ENCODE assay signal across 8 cellular contexts in the genomic region with DNA sequence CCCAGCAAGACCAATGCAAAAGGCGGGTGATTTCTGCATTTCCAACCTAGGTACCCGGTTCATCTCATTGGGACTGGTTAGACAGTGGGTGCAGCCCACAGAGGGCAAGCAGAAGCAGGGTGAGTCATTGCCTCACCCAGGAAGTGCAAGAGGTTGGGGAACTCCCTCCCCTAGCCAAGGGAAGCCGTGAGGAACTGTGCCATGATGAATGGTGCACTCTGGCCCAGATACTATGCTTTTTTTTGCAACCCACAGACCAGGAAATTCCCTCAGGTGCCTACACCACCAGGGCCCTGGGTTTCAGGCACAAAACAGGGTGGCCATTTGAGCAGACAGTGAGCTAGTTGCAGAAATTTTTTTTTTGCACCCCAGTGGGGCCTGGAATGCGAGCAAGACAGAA.
DNase-seq lines count a peak whose midpoint lies in the region; ATAC-seq lines count a peak whose summit lies in the region.

No MANE protein-coding gene starts in this region.

- peak; percentile 2 for DNase-seq in activated gamma-delta T cell treated with anti-CD3 and anti-CD28 coated beads, Interleukin-2, amount 50 U/mL, for 16 hours (ENCODE audit: low read depth)
- no peak for DNase-seq in activated gamma-delta T cell (lab: John Stamatoyannopoulos, UW)
- DNase-seq in activated naive CD4-positive, alpha-beta T cell treated with anti-CD3 and anti-CD28 coated beads, Interleukin-2, amount 50 U/mL, for 16 hours, result peak; percentile 15
- peak; percentile 51 for DNase-seq in stimulated activated CD8-positive, alpha-beta memory T cell treated with anti-CD3 and anti-CD28 coated beads, Interleukin-4, amount 100 ng/mL, for 48 hours
- DNase-seq in SK-N-DZ (ENCODE audit: low spot score), result no peak
- no peak for DNase-seq in cerebellar cortex (ENCODE audit: low spot score)
- no peak for DNase-seq in dedifferentiated amniotic fluid mesenchymal stem cell (ENCODE audit: extremely low spot score)

- ATAC-seq in HG03575 (IDR thresholded peaks at IDR 0.05; ENCODE audit: extremely low read depth, insufficient number of reproducible peaks, low FRiP score, unreplicated experiment), result peak; percentile 69

Comparison
In these comparisons a context has a peak if more than half of its experiments do, and no peak if none do; other contexts are left out.
1. DNase-seq: peak in activated gamma-delta T cell treated with anti-CD3 and anti-CD28 coated beads, Interleukin-2, amount 50 U/mL, for 16 hours (single experiment), activated naive CD4-positive, alpha-beta T cell treated with anti-CD3 and anti-CD28 coated beads, Interleukin-2, amount 50 U/mL, for 16 hours (single experiment) and stimulated activated CD8-positive, alpha-beta memory T cell treated with anti-CD3 and anti-CD28 coated beads, Interleukin-4, amount 100 ng/mL, for 48 hours (single experiment); none in activated gamma-delta T cell (single experiment), SK-N-DZ (single experiment), cerebellar cortex (single experiment) and dedifferentiated amniotic fluid mesenchymal stem cell (single experiment).